In the genomic region with DNA sequence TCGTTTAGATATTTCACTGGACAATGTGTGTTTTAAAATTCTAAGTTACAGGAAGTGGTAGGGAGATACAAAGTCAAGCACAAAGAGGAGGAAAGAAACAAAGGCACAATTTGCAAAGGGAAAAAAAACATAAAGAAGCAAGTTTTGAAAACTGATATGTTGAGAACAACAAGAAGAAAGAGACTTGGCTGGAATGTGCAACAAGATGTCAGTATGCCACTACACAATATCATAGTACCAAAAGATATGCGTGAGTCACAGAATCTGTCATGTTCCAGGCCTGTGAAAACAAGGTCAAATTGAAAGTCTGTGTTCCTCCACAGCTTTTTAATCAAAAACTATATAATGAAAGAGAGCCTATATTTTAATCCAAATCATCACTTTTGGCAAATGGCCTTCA, we compare ENCODE assay signal across 19 cellular contexts. TPM values are rescaled to one million over a fixed set of nuclear protein-coding genes. Genes with fewer than 3 reads are reported as not detected.
DNase-seq lines count a peak whose midpoint lies in the region; TF ChIP-seq lines count a peak whose summit lies in the region.
"Had no signal": no experiment of that assay in that cellular context is flagged by ENCODE, and none has a peak within 500 bp of the region (broad histone marks: within the 10 kb centered on the region; RNA-seq: fewer than 3 reads in every experiment).

No MANE protein-coding gene starts in this region.

- H3K9me3 ChIP-seq in breast epithelium = no peaks in the 10 kb centered on the region
- peaks cover 0 to 9% of the 10 kb centered on the region in 2 donors for H3K9me3 ChIP-seq in right atrium auricular region
- H3K9me3 ChIP-seq: Peyer's patch had no signal

- no TSS peak for BruUV-seq in MCF 10A (replicated peaks; lab: Mats Ljungman, UMichigan)

- no peak for TF ChIP-seq CTCF in MCF 10A (IDR thresholded peaks at IDR 0.05; ENCODE audit: unreplicated experiment)
- TF ChIP-seq CTCF in breast epithelium (IDR thresholded peaks at IDR 0.05) = no peak
- TF ChIP-seq CTCF in right atrium auricular region (IDR thresholded peaks at IDR 0.05) = no peak

- H3K27ac ChIP-seq in breast epithelium (no peak overlapping the region), right atrium auricular region (peak overlapping the region; percentile 25 to 78)
- H3K27ac ChIP-seq: Peyer's patch, skin epidermis, upper lobe of left lung, VCaP had no signal

- H3K4me3 ChIP-seq in breast epithelium = no peak overlapping the region
- H3K4me3 ChIP-seq in right atrium auricular region = no peak overlapping the region
- H3K4me3 ChIP-seq: GM12878, Peyer's patch, skin epidermis, upper lobe of left lung had no signal

- H3K36me3 ChIP-seq in breast epithelium (no peaks in the 10 kb centered on the region), right atrium auricular region (no peaks in the 10 kb centered on the region)
- H3K36me3 ChIP-seq: Peyer's patch, upper lobe of left lung had no signal

- H3K27me3 Mint-ChIP-seq in MCF 10A (ENCODE audit: insufficient read depth, unreplicated experiment) = no peaks in the 10 kb centered on the region
- H3K27me3 Mint-ChIP-seq: activated CD8-positive, alpha-beta T cell treated with anti-CD3 and anti-CD28 coated beads for 36 hours had no signal

- no peaks in the 10 kb centered on the region for H3K27me3 ChIP-seq in breast epithelium
- no peaks in the 10 kb centered on the region for H3K27me3 ChIP-seq in right atrium auricular region
- H3K27me3 ChIP-seq: Peyer's patch, upper lobe of left lung had no signal

- H3K4me1 ChIP-seq in breast epithelium (no peaks in the 10 kb centered on the region), right atrium auricular region (peaks cover 0 to 14% of the 10 kb centered on the region in 2 donors)
- H3K4me1 ChIP-seq: Peyer's patch, upper lobe of left lung had no signal

- POLR2A ChIA-PET in MCF 10A (lab: Yijun Ruan, JAX) = interaction anchor here (1.1 to 1.8 kb wide), 3 partner anchors 10 to 13 kb away, joined by 3 to 7 read pairs (median 4); no protein-coding TSS in a partner anchor

- CTCF ChIA-PET in MCF 10A (lab: Yijun Ruan, JAX) = interaction anchor here (0.5 to 5.7 kb wide), 6 partner anchors 25 to 49 kb away, joined by 3 to 52 read pairs (median 6); no protein-coding TSS in a partner anchor

- no peak for DNase-seq in MCF 10A (ENCODE audit: unreplicated experiment)
- no peak for DNase-seq in breast epithelium (ENCODE audit: low spot score in 2 of 2)
- peak; percentile 53 for DNase-seq in dermis blood vessel endothelial cell
- DNase-seq in right atrium auricular region (ENCODE audit: low spot score) = no peak
- DNase-seq in superior temporal gyrus (ENCODE audit: extremely low spot score) = peak; percentile 70
- no peak for DNase-seq in NCI-H82 treated with DMSO at 0.1 percent for 48 hours (lab: John Stamatoyannopoulos, UW; ENCODE audit: unreplicated experiment)
- DNase-seq in COLO668 (lab: John Stamatoyannopoulos, UW; ENCODE audit: unreplicated experiment) = no peak
- no peak for DNase-seq in NCI-H1694 (lab: John Stamatoyannopoulos, UW)
- DNase-seq: 8988T; activated CD8-positive, alpha-beta T cell treated with anti-CD3 and anti-CD28 coated beads for 36 hours; H9; immature natural killer cell; NCI-H82; Peyer's patch; upper lobe of left lung had no signal

- H3K4me1 Mint-ChIP-seq in MCF 10A (ENCODE audit: insufficient read depth, unreplicated experiment) = peaks cover 20% of the 10 kb centered on the region
- H3K4me1 Mint-ChIP-seq: stimulated activated effector memory CD8-positive, alpha-beta T cell treated with anti-CD3 and anti-CD28 coated beads, Interleukin-12 subunit alpha, Interleukin-12 subunit beta, amount 100 ng/mL, for 72 hours had no signal

- no peak overlapping the region for H3K4me3 Mint-ChIP-seq in MCF 10A (ENCODE audit: unreplicated experiment)
- H3K4me3 Mint-ChIP-seq: activated CD8-positive, alpha-beta T cell treated with anti-CD3 and anti-CD28 coated beads for 36 hours; H9; immature natural killer cell; stimulated activated effector memory CD8-positive, alpha-beta T cell treated with anti-CD3 and anti-CD28 coated beads, Interleukin-12 subunit alpha, Interleukin-12 subunit beta, amount 100 ng/mL, for 72 hours had no signal

- intact Hi-C loops in MCF 10A (cut with micrococcal nuclease) (loop anchor here (1.0 kb wide), 1 partner anchor 45 kb away; no protein-coding TSS in a partner anchor), breast epithelium (cut with DNase I; ENCODE audit: low total_unique reads) (no loop called here)

- TF ChIP-seq POLR2A in breast epithelium (IDR thresholded peaks at IDR 0.05) = no peak

- no peaks in the 10 kb centered on the region for H3K36me3 Mint-ChIP-seq in MCF 10A (ENCODE audit: insufficient read depth, unreplicated experiment)

- H3K9me3 Mint-ChIP-seq in MCF 10A (ENCODE audit: unreplicated experiment) = peaks cover 19% of the 10 kb centered on the region

- H3K27ac Mint-ChIP-seq in MCF 10A (ENCODE audit: low read depth, unreplicated experiment) = peak overlapping the region; percentile 8
- H3K27ac Mint-ChIP-seq: activated CD8-positive, alpha-beta T cell treated with anti-CD3 and anti-CD28 coated beads for 36 hours; H9; immature natural killer cell; stimulated activated effector memory CD8-positive, alpha-beta T cell treated with anti-CD3 and anti-CD28 coated beads, Interleukin-12 subunit alpha, Interleukin-12 subunit beta, amount 100 ng/mL, for 72 hours had no signal

RNA-seq across cellular contexts. Expression of gene EXOC6B, which starts 12.0 kb away (rescaled TPM):
- total RNA-seq in MCF 10A (2022) (24.7 and 34.7 TPM in 2 replicates), breast epithelium (10 to 100 TPM; 32.2 to 49.2 (median 37.0) TPM), dermis blood vessel endothelial cell (23.3 and 45.7 TPM in 2 replicates), right atrium auricular region (100 to 1,000 TPM in 1 of 2 donors, 10 to 100 TPM in 1; 80.5 to 111 TPM)

Comparison
In these comparisons a context has a peak if more than half of its experiments do, and no peak if none do; other contexts are left out.
1. DNase-seq: peak in dermis blood vessel endothelial cell (single experiment) and superior temporal gyrus (single experiment); none in MCF 10A (single experiment), breast epithelium (0 of 2), right atrium auricular region (single experiment), NCI-H82 treated with DMSO at 0.1 percent for 48 hours (single experiment), COLO668 (single experiment) and NCI-H1694 (single experiment).
2. H3K27ac ChIP-seq: peak in right atrium auricular region (2 of 2); none in breast epithelium (0 of 2).